Comparison of ENCODE assay signal across 8 cellular contexts in genomic region chr17:32342603-32343325, GRCh38. TPM values are rescaled to one million over a fixed set of nuclear protein-coding genes. Genes with fewer than 3 reads are reported as not detected.
DNase-seq lines count a peak whose midpoint lies in the region; ATAC-seq lines count a peak whose summit lies in the region.

No MANE protein-coding gene starts in this region.

- POLR2A ChIA-PET in activated CD4-positive, alpha-beta memory T cell treated with anti-CD3 and anti-CD28 coated beads for 36 hours (lab: Charles Lee), result interaction anchor here (2.2 kb wide), 1 partner anchor 8 kb away, joined by 10 read pairs; no protein-coding TSS in a partner anchor

- peaks cover 9% of the 10 kb centered on the region for H3K4me1 ChIP-seq in iPS-18a (ENCODE audit: control insufficient read depth, low read depth, low read length)
- H3K4me1 ChIP-seq in subcutaneous abdominal adipose tissue (ENCODE audit: control insufficient read depth in 5 of 5, insufficient read depth in 5 of 5, low read length in 5 of 5), result peaks cover 6 to 21% (median 17%) of the 10 kb centered on the region in 5 donors

- no peaks in the 10 kb centered on the region for H3K9me3 Mint-ChIP-seq in activated CD4-positive, alpha-beta memory T cell treated with anti-CD3 and anti-CD28 coated beads for 36 hours

- ATAC-seq in GM21528 (IDR thresholded peaks at IDR 0.05; ENCODE audit: low FRiP score, unreplicated experiment) (no peak), GM19324 (IDR thresholded peaks at IDR 0.05; ENCODE audit: low FRiP score, unreplicated experiment) (no peak)

- H3K36me3 ChIP-seq in iPS-18a (ENCODE audit: control insufficient read depth, low read depth, low read length) (peaks cover 16% of the 10 kb centered on the region), subcutaneous abdominal adipose tissue (ENCODE audit: control insufficient read depth in 5 of 5, insufficient read depth in 5 of 5, low read length in 5 of 5) (peaks cover 0 to 14% (median 6%) of the 10 kb centered on the region in 5 donors)

- no peak overlapping the region for H3K27ac ChIP-seq in iPS-18a (ENCODE audit: low read length)
- peak overlapping the region; percentile 62 for H3K27ac ChIP-seq in subcutaneous abdominal adipose tissue (ENCODE audit: low read depth, low read length)

- no peaks in the 10 kb centered on the region for H3K27me3 Mint-ChIP-seq in activated CD4-positive, alpha-beta memory T cell treated with anti-CD3 and anti-CD28 coated beads for 36 hours

- CTCF ChIA-PET in activated CD4-positive, alpha-beta memory T cell treated with anti-CD3 and anti-CD28 coated beads for 36 hours (lab: Charles Lee), result no interaction called here

- peaks cover 20% of the 10 kb centered on the region for H3K4me1 Mint-ChIP-seq in activated CD4-positive, alpha-beta memory T cell treated with anti-CD3 and anti-CD28 coated beads for 36 hours (ENCODE audit: low read depth)

- H3K27me3 ChIP-seq in iPS-18a (ENCODE audit: control insufficient read depth, insufficient read depth, low read length), result no peaks in the 10 kb centered on the region
- H3K27me3 ChIP-seq in subcutaneous abdominal adipose tissue (ENCODE audit: control insufficient read depth in 5 of 5, insufficient read depth in 4 of 5, low read length in 5 of 5), result no peaks in the 10 kb centered on the region

- H3K9ac ChIP-seq in iPS-18a (ENCODE audit: low read length), result no peak overlapping the region
- H3K9ac ChIP-seq in subcutaneous abdominal adipose tissue (ENCODE audit: low read length in 5 of 5), result peak overlapping the region in 4 of 5 donors; percentile 55 to 86 (median 78)

- H3K4me3 ChIP-seq in iPS-18a (ENCODE audit: low read length) (peak overlapping the region; percentile 75), subcutaneous abdominal adipose tissue (ENCODE audit: low read depth in 1 of 5, low read length in 5 of 5) (peak overlapping the region; percentile 82 to 89 (median 84))

- H3K27ac Mint-ChIP-seq in activated CD4-positive, alpha-beta memory T cell treated with anti-CD3 and anti-CD28 coated beads for 36 hours, result peak overlapping the region; percentile 87

- DNase-seq in NCI-H2227 (lab: John Stamatoyannopoulos, UW; ENCODE audit: unreplicated experiment) (peak; percentile 7), NCI-H2227 treated with DMSO at 0.1 percent for 48 hours (lab: John Stamatoyannopoulos, UW) (no peak), NCI-H1436 treated with DMSO at 0.1 percent for 48 hours (lab: John Stamatoyannopoulos, UW) (no peak)
- DNase-seq in activated CD4-positive, alpha-beta memory T cell treated with anti-CD3 and anti-CD28 coated beads for 36 hours, result no peak

- no peaks in the 10 kb centered on the region for H3K9me3 ChIP-seq in iPS-18a (ENCODE audit: control insufficient read depth, low read depth, low read length)
- H3K9me3 ChIP-seq in subcutaneous abdominal adipose tissue (ENCODE audit: control insufficient read depth in 5 of 5, low read length in 5 of 5), result no peaks in the 10 kb centered on the region

- H3K36me3 Mint-ChIP-seq in activated CD4-positive, alpha-beta memory T cell treated with anti-CD3 and anti-CD28 coated beads for 36 hours, result peaks cover 8% of the 10 kb centered on the region

- peak overlapping the region; percentile 83 for H3K4me3 Mint-ChIP-seq in activated CD4-positive, alpha-beta memory T cell treated with anti-CD3 and anti-CD28 coated beads for 36 hours

- intact Hi-C loops in activated CD4-positive, alpha-beta memory T cell treated with anti-CD3 and anti-CD28 coated beads for 36 hours (cut with micrococcal nuclease), result no loop called here

RNA-seq across cellular contexts. Expression of gene C17orf75, which starts 0.8 kb away (rescaled TPM):
- total RNA-seq in activated CD4-positive, alpha-beta memory T cell treated with anti-CD3 and anti-CD28 coated beads for 36 hours, result 10 to 100 TPM; 25.6 to 28.5 TPM

RNA-seq across cellular contexts. Expression of gene ZNF207, which starts 7.2 kb away (rescaled TPM):
- total RNA-seq in activated CD4-positive, alpha-beta memory T cell treated with anti-CD3 and anti-CD28 coated beads for 36 hours, result 100 to 1,000 TPM; 192 to 209 TPM
